ENCODE assay signal across 16 cellular contexts in genomic region chr14:102758087-102758486, GRCh38. TPM values are rescaled to one million over a fixed set of nuclear protein-coding genes. Genes with fewer than 3 reads are reported as not detected.
DNase-seq lines count a peak whose midpoint lies in the region; ATAC-seq, FAIRE-seq and TF ChIP-seq lines count a peak whose summit lies in the region.
"Had no signal": no experiment of that assay in that cellular context is flagged by ENCODE, and none has a peak within 500 bp of the region (broad histone marks: within the 10 kb centered on the region; RNA-seq: fewer than 3 reads in every experiment).

No MANE protein-coding gene starts in this region.

- H2AK5ac ChIP-seq in H9 (ENCODE audit: insufficient read length, low read length): no peak overlapping the region

- no peak for ATAC-seq in memory B cell (ENCODE audit: low read depth)

- no peak overlapping the region for H2BK12ac ChIP-seq in H9 (ENCODE audit: insufficient read length, low read depth, low read length)

- H3K4me3 ChIP-seq in BLaER1: no peak overlapping the region
- H3K4me3 ChIP-seq in GM12865 (ENCODE audit: low read depth, low read length): no peak overlapping the region

- no peak overlapping the region for H3K23ac ChIP-seq in H9 (ENCODE audit: insufficient read length, low read depth, low read length)

- no peak overlapping the region for H3K18ac ChIP-seq in H9 (ENCODE audit: insufficient read length, low read depth, low read length)

- H2BK20ac ChIP-seq in H9 (ENCODE audit: low read depth, low read length, poor library complexity, severe bottlenecking): no peak overlapping the region

- no peaks in the 10 kb centered on the region for H3K79me1 ChIP-seq in H9 (ENCODE audit: insufficient read depth, low read depth, low read length, poor library complexity, severe bottlenecking)

- no CpG with 5 or more reads among the region's 5 CpGs for WGBS in H9 (ENCODE audit: extremely low coverage, insufficient read length, low lambda C conversion rate)

- H4K8ac ChIP-seq in H9 (replicated peaks; ENCODE audit: insufficient read length, low read depth, low read length): no peak overlapping the region

- H3K9ac ChIP-seq in BLaER1: no peak overlapping the region
- H3K9ac ChIP-seq in H9 (ENCODE audit: extremely low read depth, insufficient read length, low read length): no peak overlapping the region
- H3K9ac ChIP-seq: KMS-11 had no signal

- H3K9me3 Mint-ChIP-seq in memory B cell (no peaks in the 10 kb centered on the region), H9 (no peaks in the 10 kb centered on the region)
- H3K9me3 Mint-ChIP-seq: CD8-positive, alpha-beta memory T cell; HFFc6 had no signal

- H3K4me3 Mint-ChIP-seq in memory B cell: peak overlapping the region; percentile 34
- no peak overlapping the region for H3K4me3 Mint-ChIP-seq in H9
- H3K4me3 Mint-ChIP-seq: CD8-positive, alpha-beta memory T cell; HFFc6 had no signal

- H3K27me3 Mint-ChIP-seq in memory B cell: no peaks in the 10 kb centered on the region
- H3K27me3 Mint-ChIP-seq in H9 (ENCODE audit: low read depth): peaks cover 4% of the 10 kb centered on the region

- H3K4me1 ChIP-seq in BLaER1 (peaks cover 37% of the 10 kb centered on the region), H9 (ENCODE audit: insufficient read depth, low read length) (0 out of 2 replicates have a peak, but pooled peaks cover 2% of the 10 kb centered on the region)
- H3K4me1 ChIP-seq: BE2C had no signal

- H3T11ph ChIP-seq in H9 (ENCODE audit: low read length): no peak overlapping the region

- no peak overlapping the region for H2AFZ ChIP-seq in H9 (ENCODE audit: low read length)

- no peaks in the 10 kb centered on the region for H3K36me3 Mint-ChIP-seq in memory B cell
- H3K36me3 Mint-ChIP-seq in H9 (ENCODE audit: insufficient read depth in 1 of 3, low read depth in 3 of 3): peaks cover 0 to 2% (median 0%) of the 10 kb centered on the region in 3 experiments; a peak in 2 of 7 replicates

- no peaks in the 10 kb centered on the region for H4K20me1 ChIP-seq in BLaER1
- no peaks in the 10 kb centered on the region for H4K20me1 ChIP-seq in H9 (ENCODE audit: control insufficient read depth, insufficient read depth, insufficient read length)

- no peak overlapping the region for H3K4ac ChIP-seq in H9 (ENCODE audit: low read depth, low read length)

- H2BK120ac ChIP-seq in H9 (ENCODE audit: low read depth, low read length, poor library complexity, severe bottlenecking): no peak overlapping the region

- no peak overlapping the region for H3K56ac ChIP-seq in H9 (ENCODE audit: insufficient read length, low read depth, low read length)

- H4K5ac ChIP-seq in H9 (ENCODE audit: insufficient read length, low read depth, low read length): no peak overlapping the region

- peak; percentile 63 for FAIRE-seq in GM19239 (lab: Jason Lieb, UNC)
- FAIRE-seq: A204.1, H1 had no signal

- H3K23me2 ChIP-seq in H9 (ENCODE audit: insufficient read length, low read depth, low read length, poor library complexity, severe bottlenecking): no peaks in the 10 kb centered on the region

- no peaks in the 10 kb centered on the region for H3K27me3 ChIP-seq in BLaER1
- H3K27me3 ChIP-seq in H9 (ENCODE audit: insufficient read depth, low read length): no peaks in the 10 kb centered on the region
- H3K27me3 ChIP-seq: BE2C had no signal

- H3K4me1 Mint-ChIP-seq in memory B cell: peaks cover 31% of the 10 kb centered on the region
- H3K4me1 Mint-ChIP-seq in H9: peaks cover 26 to 30% of the 10 kb centered on the region in 2 experiments
- H3K4me1 Mint-ChIP-seq: CD8-positive, alpha-beta memory T cell had no signal

- H3K27ac Mint-ChIP-seq in memory B cell: peak overlapping the region; percentile 58
- no peak overlapping the region for H3K27ac Mint-ChIP-seq in H9
- H3K27ac Mint-ChIP-seq: HFFc6 had no signal

- no peak overlapping the region for H3K14ac ChIP-seq in H9 (ENCODE audit: insufficient read depth, low read length)

- DNase-seq in GM12865 (ENCODE audit: low read depth) (peak; percentile 73), GM19239 (ENCODE audit: insufficient read length, low spot score) (no peak), memory B cell (ENCODE audit: low spot score in 2 of 2) (no peak), mucosa of gallbladder (ENCODE audit: low spot score) (no peak), H9 (no peak), GM19238 (ENCODE audit: insufficient read length, low spot score) (no peak)
- DNase-seq: BE2C; CD8-positive, alpha-beta memory T cell; DMS53; GF-D8; HCEC 1CT; HFFc6 had no signal

- peak overlapping the region; percentile 25 for H3K4me2 ChIP-seq in BLaER1
- H3K4me2 ChIP-seq in H9 (ENCODE audit: insufficient read depth, insufficient read length, low read length): no peak overlapping the region
- H3K4me2 ChIP-seq: KMS-11 had no signal

- H2BK15ac ChIP-seq in H9 (ENCODE audit: low read depth, low read length): no peak overlapping the region

- H3K9me3 ChIP-seq in BLaER1 (no peaks in the 10 kb centered on the region), H9 (ENCODE audit: control insufficient read depth, low read depth, low read length) (no peaks in the 10 kb centered on the region)
- H3K9me3 ChIP-seq: BE2C had no signal

- no peak overlapping the region for H3K27ac ChIP-seq in BLaER1
- no peak overlapping the region for H3K27ac ChIP-seq in H9 (ENCODE audit: insufficient read length, low read depth, low read length)
- H3K27ac ChIP-seq: KMS-11 had no signal

- no peak overlapping the region for H2BK5ac ChIP-seq in H9 (ENCODE audit: insufficient read length, low read length)

- no peaks in the 10 kb centered on the region for H3K79me2 ChIP-seq in H9 (ENCODE audit: insufficient read depth, low read length)

- H4K91ac ChIP-seq in H9 (ENCODE audit: insufficient read length, low read depth, low read length): no peak overlapping the region

- TF ChIP-seq CTCF in GM12865 (IDR thresholded peaks at IDR 0.05; ENCODE audit: insufficient read depth, low read depth, low read length, missing control alignments) (no peak), H9 (conservative IDR thresholded peaks at IDR 0.05) (no peak)

- H3K36me3 ChIP-seq in BLaER1: no peaks in the 10 kb centered on the region
- H3K36me3 ChIP-seq: BE2C had no signal

RNA-seq across cellular contexts. Expression of gene TRAF3, which starts 19.2 kb away (rescaled TPM):
- total RNA-seq in mucosa of gallbladder (17.0 TPM), H9 (2021) (9.6 TPM in 2 replicates)
